In the genomic region with DNA sequence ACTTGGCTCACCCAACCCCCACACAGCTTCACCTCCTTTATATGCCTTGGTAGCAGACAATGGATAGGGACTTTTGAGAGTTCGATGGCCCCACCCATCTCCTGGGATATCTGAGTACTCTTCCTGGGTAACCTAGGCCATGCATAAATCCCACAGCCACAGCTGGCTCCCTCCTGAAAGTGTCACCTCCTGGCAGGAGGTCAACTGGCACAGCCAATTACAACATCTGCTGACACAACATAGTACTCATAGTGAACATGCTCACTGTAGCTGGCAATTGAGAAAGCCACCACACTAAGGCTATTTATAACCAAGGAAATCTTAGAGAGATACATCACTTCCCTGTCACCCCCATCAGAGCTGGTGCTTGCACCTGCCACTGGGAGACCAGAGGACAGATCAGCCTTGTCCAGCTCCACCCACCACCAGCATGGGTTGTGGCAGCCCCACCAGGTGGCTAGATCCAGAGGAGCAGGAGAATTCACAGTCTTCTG, we compare ENCODE assay signal across 1 cellular context.
TF ChIP-seq lines count a peak whose summit lies in the region.

No MANE protein-coding gene starts in this region.

TF ChIP-seq in HCT116, 20 proteins besides CTCF, POLR2A, EP300 and RAD21 (continued from another document):
- TF ChIP-seq, protein P1, sequence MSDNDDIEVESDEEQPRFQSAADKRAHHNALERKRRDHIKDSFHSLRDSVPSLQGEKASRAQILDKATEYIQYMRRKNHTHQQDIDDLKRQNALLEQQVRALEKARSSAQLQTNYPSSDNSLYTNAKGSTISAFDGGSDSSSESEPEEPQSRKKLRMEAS (IDR thresholded peaks at IDR 0.05) = no peak
- no peak for TF ChIP-seq TCF7L2 (IDR thresholded peaks at IDR 0.05; ENCODE audit: borderline replicate concordance, extremely low read depth, insufficient read depth, insufficient read length)
- no peak for TF ChIP-seq CBX3 (IDR thresholded peaks at IDR 0.05; ENCODE audit: low read depth)
- no peak for TF ChIP-seq POLR2AphosphoS5 (IDR thresholded peaks at IDR 0.05; ENCODE audit: low read depth, low read length)
- no peak for TF ChIP-seq ZNF274 (IDR thresholded peaks at IDR 0.05; ENCODE audit: low read depth, low read length)
